Comparison of ENCODE assay signal across 22 cellular contexts in genomic region chr7:33070277-33070676, GRCh38. TPM values are rescaled to one million over a fixed set of nuclear protein-coding genes. Genes with fewer than 3 reads are reported as not detected.
DNase-seq lines count a peak whose midpoint lies in the region; ATAC-seq, FAIRE-seq and TF ChIP-seq lines count a peak whose summit lies in the region.
"Had no signal": no experiment of that assay in that cellular context is flagged by ENCODE, and none has a peak within 500 bp of the region (broad histone marks: within the 10 kb centered on the region; RNA-seq: fewer than 3 reads in every experiment).

No MANE protein-coding gene starts in this region.

- no peak for TF ChIP-seq RAD21 in K562 (CRISPR knock-in tag; conservative IDR thresholded peaks at IDR 0.05 in 1 of 2, IDR thresholded peaks at IDR 0.05 in 1 of 2)

- H3K9ac ChIP-seq in BLaER1 (no peak overlapping the region), K562 (ENCODE audit: insufficient read depth in 1 of 2, low read depth in 2 of 2, low read length in 2 of 2) (no peak overlapping the region)
- H3K9ac ChIP-seq: BLaER1 treated with 17β-estradiol and CSF1 and Interleukin-3, amounts not matched to agents 10 nM and 100 nM had no signal

- no peaks in the 10 kb centered on the region for H3K27me3 ChIP-seq in BLaER1
- H3K27me3 ChIP-seq in K562 (ENCODE audit: control insufficient read depth in 2 of 2, insufficient read depth in 2 of 2, low read length in 2 of 2), result no peaks in the 10 kb centered on the region
- H3K27me3 ChIP-seq: BLaER1 treated with 17β-estradiol and CSF1 and Interleukin-3, amounts not matched to agents 10 nM and 100 nM had no signal

- H3K9me3 ChIP-seq in BLaER1 (peaks cover 49% of the 10 kb centered on the region), OCI-LY7 (ENCODE audit: low read length) (peaks cover 30% of the 10 kb centered on the region), K562 (replicated peaks; ENCODE audit: control insufficient read depth, insufficient read depth, low read depth, low read length) (peaks cover 10% of the 10 kb centered on the region)

- no peak for TF ChIP-seq EP300 in K562 (IDR thresholded peaks at IDR 0.05; ENCODE audit: low read length)

- H4K20me1 ChIP-seq in BLaER1 (no peaks in the 10 kb centered on the region), OCI-LY7 (ENCODE audit: insufficient read depth, low read length) (no peaks in the 10 kb centered on the region), K562 (replicated peaks; ENCODE audit: control insufficient read depth, insufficient read depth, low read length) (no peaks in the 10 kb centered on the region)
- H4K20me1 ChIP-seq: BLaER1 treated with 17β-estradiol and CSF1 and Interleukin-3, amounts not matched to agents 10 nM and 100 nM had no signal

- H3K4me1 ChIP-seq in BLaER1, result no peaks in the 10 kb centered on the region
- H3K4me1 ChIP-seq in OCI-LY7 (ENCODE audit: insufficient read depth, low read length, poor library complexity, severe bottlenecking), result no peaks in the 10 kb centered on the region
- H3K4me1 ChIP-seq in K562 (replicated peaks in 1 of 2; ENCODE audit: control insufficient read depth in 2 of 2, insufficient read depth in 2 of 2, low read length in 2 of 2), result no peaks in the 10 kb centered on the region; a peak in 1 of 5 replicates
- H3K4me1 ChIP-seq: BLaER1 treated with 17β-estradiol and CSF1 and Interleukin-3, amounts not matched to agents 10 nM and 100 nM; HAP-1 had no signal

- H3K9me2 ChIP-seq in OCI-LY7 (ENCODE audit: insufficient read depth, low read length), result no peaks in the 10 kb centered on the region

- no peak overlapping the region for H2AFZ ChIP-seq in OCI-LY7 (ENCODE audit: low read length)
- H2AFZ ChIP-seq in K562 (ENCODE audit: low read depth, low read length), result no peak overlapping the region
- H2AFZ ChIP-seq: GM23338 had no signal

- no peaks in the 10 kb centered on the region for H3K9me1 ChIP-seq in K562 (ENCODE audit: control insufficient read depth, insufficient read depth, low read length)

- no peak for TF ChIP-seq POLR2A in K562 (conservative IDR thresholded peaks at IDR 0.05)

- BruUV-seq in OCI-LY7 (replicated peaks; lab: Mats Ljungman, UMichigan), result no TSS peak
- no TSS peak for BruUV-seq in K562 (replicated peaks; lab: Mats Ljungman, UMichigan)

- H3K79me2 ChIP-seq in OCI-LY7 (ENCODE audit: insufficient read depth, low read depth, low read length) (no peaks in the 10 kb centered on the region), K562 (ENCODE audit: control insufficient read depth, insufficient read depth, low read length) (no peaks in the 10 kb centered on the region)

- WGBS in K562 (ENCODE audit: insufficient coverage, low coverage, missing lambda C conversion rate), result 24% methylated on average over 2 of the region's 2 CpGs

- H3K27ac ChIP-seq in BLaER1, result no peak overlapping the region
- no peak overlapping the region for H3K27ac ChIP-seq in OCI-LY7 (ENCODE audit: low read depth, low read length, poor library complexity, severe bottlenecking)
- no peak overlapping the region for H3K27ac ChIP-seq in K562 (ENCODE audit: extremely low read depth, low read depth, low read length)
- H3K27ac ChIP-seq: 22Rv1; BLaER1 treated with 17β-estradiol and CSF1 and Interleukin-3, amounts not matched to agents 10 nM and 100 nM had no signal

- H3K4me2 ChIP-seq in BLaER1, result no peak overlapping the region
- H3K4me2 ChIP-seq in OCI-LY7 (ENCODE audit: low read length), result no peak overlapping the region
- H3K4me2 ChIP-seq in K562 (ENCODE audit: insufficient read depth, low read length), result no peak overlapping the region
- H3K4me2 ChIP-seq: BLaER1 treated with 17β-estradiol and CSF1 and Interleukin-3, amounts not matched to agents 10 nM and 100 nM; GM23338 had no signal

- in situ Hi-C loops in K562 (cut with MboI), result no loop called here

- POLR2A ChIA-PET in OCI-LY7 (lab: Charles Lee), result no interaction called here
- POLR2A ChIA-PET in K562 (lab: Yijun Ruan, JAX), result interaction anchor here (0.6 kb wide), 1 partner anchor 435 kb away, joined by 3 read pairs; no protein-coding TSS in a partner anchor

- DNase-seq in DMS 273 (lab: John Stamatoyannopoulos, UW; ENCODE audit: unreplicated experiment) (peak; percentile 16), DMS 273 treated with DMSO at 0.1 percent for 48 hours (lab: John Stamatoyannopoulos, UW) (no peak), OCI-LY7 (ENCODE audit: low spot score) (peak; percentile 13), K562 (ENCODE audit: extremely low read depth in 1 of 4, low spot score in 3 of 4) (no peak), HTR-8/SVneo (ENCODE audit: insufficient read length, low spot score) (no peak)
- DNase-seq: CD4-positive, alpha-beta T cell; CD8-positive, alpha-beta memory T cell; DMS153; DMS79 treated with DMSO at 0.1 percent for 48 hours; GF-D8 had no signal

- no peak for FAIRE-seq in K562 (lab: Jason Lieb, UNC)
- FAIRE-seq in HTR-8/SVneo (lab: Jason Lieb, UNC), result no peak
- FAIRE-seq: A204.1, D721Med, GM12892, GM19239, H54 had no signal

- H3K4me3 ChIP-seq in BLaER1 (0 out of 2 replicates have a peak overlapping the region, but pooled peaks have one; percentile 7), OCI-LY7 (ENCODE audit: low read depth, low read length, poor library complexity, severe bottlenecking) (no peak overlapping the region), K562 (no peak overlapping the region)
- H3K4me3 ChIP-seq: GM23338, HAP-1 had no signal

- intact Hi-C loops in OCI-LY7 (cut with micrococcal nuclease; ENCODE audit: unreplicated experiment) (no loop called here), K562 (cut with micrococcal nuclease) (no loop called here)

- no peak for ATAC-seq in K562
- no peak for ATAC-seq in GM19351 (IDR thresholded peaks at IDR 0.05; ENCODE audit: unreplicated experiment)
- no peak for ATAC-seq in HG03457 (IDR thresholded peaks at IDR 0.05; ENCODE audit: unreplicated experiment)
- ATAC-seq: GM23338 had no signal

- TF ChIP-seq CTCF in OCI-LY7 (conservative IDR thresholded peaks at IDR 0.05; ENCODE audit: low read length) (no peak), K562 (IDR thresholded peaks at IDR 0.05 in 2 of 3, conservative IDR thresholded peaks at IDR 0.05 in 1 of 3; ENCODE audit: insufficient read depth in 2 of 3, low read depth in 1 of 3, low read length in 3 of 3) (no peak)

- CTCF ChIA-PET in OCI-LY7 (lab: Charles Lee; ENCODE audit: unreplicated experiment), result no interaction called here
- CTCF ChIA-PET in K562 (lab: Yijun Ruan, JAX; ENCODE audit: low intra/inter-chr PET ratio), result no interaction called here

- H3K36me3 ChIP-seq in BLaER1, result no peaks in the 10 kb centered on the region
- H3K36me3 ChIP-seq in OCI-LY7 (ENCODE audit: insufficient read depth, low read length), result no peaks in the 10 kb centered on the region
- H3K36me3 ChIP-seq in K562 (ENCODE audit: control insufficient read depth, insufficient read depth, low read length), result no peaks in the 10 kb centered on the region
- H3K36me3 ChIP-seq: HAP-1 had no signal

RNA-seq across cellular contexts. Expression of gene NT5C3A, which starts 7.7 kb away (rescaled TPM):
- total RNA-seq in OCI-LY7 (2014; rRNA removed; shearing (Covaris generic)), result 34.7 and 37.1 TPM in 2 replicates
- total RNA-seq in OCI-LY7 (2022) (55.3 and 62.4 TPM in 2 replicates), K562 (2014; rRNA removed) (42.9 and 45.1 TPM in 2 replicates), K562 (2014; rRNA removed; fragmentation: Illumina TruSeq; extraction: Trizol) (60.1 and 62.7 TPM in 2 replicates), K562 (2015; rRNA removed; fragmentation: Illumina TruSeq; extraction: Trizol) (38.8 and 43.4 TPM in 2 replicates), K562 (2021) (33.1 and 36.1 TPM in 2 replicates)
- total RNA-seq in K562 (2011; cell fraction: chromatin; rRNA removed; ENCODE audit: low replicate concordance), result 35.5 and 114 TPM in 2 replicates
- total RNA-seq in K562 (2011; cell fraction: nucleolus; rRNA removed), result 28.3 and 40.7 TPM in 2 replicates
- 50.2 and 78.4 TPM in 2 replicates for total RNA-seq in K562 (2011; cell fraction: nucleoplasm; rRNA removed)
- polyA plus RNA-seq in K562 (2011; rRNA removed) (34.6 and 43.1 TPM in 2 replicates), K562 (2014; fragmentation: Illumina TruSeq; extraction: Trizol) (40.0 and 41.7 TPM in 2 replicates), K562 (2014; fragmentation: Nextera tagmentation; extraction: Ambion mirVana) (10 to 100 TPM; 18.6 to 27.0 TPM), K562 (2014; rRNA removed) (35.0 and 47.6 TPM in 2 replicates)
- 4.3 and 11.8 TPM in 2 replicates for polyA plus RNA-seq in K562 (2011; cell fraction: cytosol; rRNA removed)
- polyA plus RNA-seq in K562 (2011; cell fraction: nucleus; rRNA removed), result 8.1 and 14.4 TPM in 2 replicates
- polyA plus RNA-seq in K562 (2012), result 32.9 and 39.1 TPM in 2 replicates
- polyA minus RNA-seq in K562 (2011; rRNA and poly(A)+ RNA removed), result 22.4 and 29.2 TPM in 2 replicates
- polyA minus RNA-seq in K562 (2011; cell fraction: cytosol; rRNA and poly(A)+ RNA removed), result 8.5 and 10.3 TPM in 2 replicates
- 12.5 and 20.1 TPM in 2 replicates for polyA minus RNA-seq in K562 (2011; cell fraction: nucleus; rRNA and poly(A)+ RNA removed)

RNA-seq across cellular contexts. Expression of gene RP9, which starts 38.9 kb away (rescaled TPM):
- 21.8 and 22.0 TPM in 2 replicates for total RNA-seq in OCI-LY7 (2014; rRNA removed; shearing (Covaris generic))
- 23.3 and 24.1 TPM in 2 replicates for total RNA-seq in OCI-LY7 (2022)
- 23.8 and 53.6 TPM in 2 replicates for total RNA-seq in K562 (2011; cell fraction: chromatin; rRNA removed; ENCODE audit: low replicate concordance)
- total RNA-seq in K562 (2011; cell fraction: nucleolus; rRNA removed), result 16.1 and 17.7 TPM in 2 replicates
- 25.6 and 35.3 TPM in 2 replicates for total RNA-seq in K562 (2011; cell fraction: nucleoplasm; rRNA removed)
- total RNA-seq in K562 (2014; rRNA removed), result 34.0 and 35.6 TPM in 2 replicates
- total RNA-seq in K562 (2014; rRNA removed; fragmentation: Illumina TruSeq; extraction: Trizol), result 33.4 and 36.6 TPM in 2 replicates
- total RNA-seq in K562 (2015; rRNA removed; fragmentation: Illumina TruSeq; extraction: Trizol), result 33.0 and 35.2 TPM in 2 replicates
- 17.5 and 19.3 TPM in 2 replicates for total RNA-seq in K562 (2021)
- polyA plus RNA-seq in K562 (2011; rRNA removed), result 35.0 and 36.0 TPM in 2 replicates
- polyA plus RNA-seq in K562 (2011; cell fraction: cytosol; rRNA removed), result 15.8 and 21.0 TPM in 2 replicates
- polyA plus RNA-seq in K562 (2011; cell fraction: nucleus; rRNA removed), result 26.4 and 38.1 TPM in 2 replicates
- polyA plus RNA-seq in K562 (2012), result 23.7 and 24.2 TPM in 2 replicates
- 36.9 and 44.8 TPM in 2 replicates for polyA plus RNA-seq in K562 (2014; fragmentation: Illumina TruSeq; extraction: Trizol)
- polyA plus RNA-seq in K562 (2014; fragmentation: Nextera tagmentation; extraction: Ambion mirVana), result 10 to 100 TPM; 10.7 to 11.1 TPM
- polyA plus RNA-seq in K562 (2014; rRNA removed), result 28.5 and 29.5 TPM in 2 replicates
- polyA minus RNA-seq in K562 (2011; rRNA and poly(A)+ RNA removed), result 27.3 and 37.1 TPM in 2 replicates
- 10.5 and 11.0 TPM in 2 replicates for polyA minus RNA-seq in K562 (2011; cell fraction: cytosol; rRNA and poly(A)+ RNA removed)
- polyA minus RNA-seq in K562 (2011; cell fraction: nucleus; rRNA and poly(A)+ RNA removed), result 12.9 and 25.1 TPM in 2 replicates

RNA-seq across cellular contexts. Expression of gene BBS9, which starts 59.1 kb away (rescaled TPM):
- 4.8 and 6.8 TPM in 2 replicates for total RNA-seq in OCI-LY7 (2014; rRNA removed; shearing (Covaris generic))
- total RNA-seq in OCI-LY7 (2022) (14.8 and 16.0 TPM in 2 replicates), K562 (2014; rRNA removed) (1.3 and 2.4 TPM in 2 replicates), K562 (2014; rRNA removed; fragmentation: Illumina TruSeq; extraction: Trizol) (2.2 and 2.5 TPM in 2 replicates), K562 (2015; rRNA removed; fragmentation: Illumina TruSeq; extraction: Trizol) (2.3 and 2.4 TPM in 2 replicates), K562 (2021) (2.1 and 3.1 TPM in 2 replicates)
- total RNA-seq in K562 (2011; cell fraction: chromatin; rRNA removed; ENCODE audit: low replicate concordance), result 3.9 and 7.5 TPM in 2 replicates
- total RNA-seq in K562 (2011; cell fraction: nucleolus; rRNA removed), result 2.0 and 3.7 TPM in 2 replicates
- 4.2 TPM in 2 replicates for total RNA-seq in K562 (2011; cell fraction: nucleoplasm; rRNA removed)
- polyA plus RNA-seq in K562 (2011; rRNA removed) (1.6 and 3.3 TPM in 2 replicates), K562 (2014; fragmentation: Illumina TruSeq; extraction: Trizol) (2.0 and 2.2 TPM in 2 replicates), K562 (2014; fragmentation: Nextera tagmentation; extraction: Ambion mirVana) (1 to 10 TPM in 1 of 2 experiments, under 1 TPM in 1; 0.77 to 1.4 TPM), K562 (2014; rRNA removed) (3.0 and 3.7 TPM in 2 replicates)
- 0.48 and 0.80 TPM in 2 replicates for polyA plus RNA-seq in K562 (2011; cell fraction: cytosol; rRNA removed)
- 2.0 TPM in 2 replicates for polyA plus RNA-seq in K562 (2011; cell fraction: nucleus; rRNA removed)
- 1.3 and 2.5 TPM in 2 replicates for polyA plus RNA-seq in K562 (2012)
- 3.2 and 4.3 TPM in 2 replicates for polyA minus RNA-seq in K562 (2011; rRNA and poly(A)+ RNA removed)
- 1.7 and 2.5 TPM in 2 replicates for polyA minus RNA-seq in K562 (2011; cell fraction: cytosol; rRNA and poly(A)+ RNA removed)
- polyA minus RNA-seq in K562 (2011; cell fraction: nucleus; rRNA and poly(A)+ RNA removed), result 3.4 and 8.1 TPM in 2 replicates

Comparison
In these comparisons a context has a peak if more than half of its experiments do, and no peak if none do; other contexts are left out.
1. DNase-seq: peak in DMS 273 (single experiment) and OCI-LY7 (single experiment); none in DMS 273 treated with DMSO at 0.1 percent for 48 hours (single experiment), K562 (0 of 4) and HTR-8/SVneo (single experiment).